ENCODE assay signal across 1 cellular context in the genomic region with DNA sequence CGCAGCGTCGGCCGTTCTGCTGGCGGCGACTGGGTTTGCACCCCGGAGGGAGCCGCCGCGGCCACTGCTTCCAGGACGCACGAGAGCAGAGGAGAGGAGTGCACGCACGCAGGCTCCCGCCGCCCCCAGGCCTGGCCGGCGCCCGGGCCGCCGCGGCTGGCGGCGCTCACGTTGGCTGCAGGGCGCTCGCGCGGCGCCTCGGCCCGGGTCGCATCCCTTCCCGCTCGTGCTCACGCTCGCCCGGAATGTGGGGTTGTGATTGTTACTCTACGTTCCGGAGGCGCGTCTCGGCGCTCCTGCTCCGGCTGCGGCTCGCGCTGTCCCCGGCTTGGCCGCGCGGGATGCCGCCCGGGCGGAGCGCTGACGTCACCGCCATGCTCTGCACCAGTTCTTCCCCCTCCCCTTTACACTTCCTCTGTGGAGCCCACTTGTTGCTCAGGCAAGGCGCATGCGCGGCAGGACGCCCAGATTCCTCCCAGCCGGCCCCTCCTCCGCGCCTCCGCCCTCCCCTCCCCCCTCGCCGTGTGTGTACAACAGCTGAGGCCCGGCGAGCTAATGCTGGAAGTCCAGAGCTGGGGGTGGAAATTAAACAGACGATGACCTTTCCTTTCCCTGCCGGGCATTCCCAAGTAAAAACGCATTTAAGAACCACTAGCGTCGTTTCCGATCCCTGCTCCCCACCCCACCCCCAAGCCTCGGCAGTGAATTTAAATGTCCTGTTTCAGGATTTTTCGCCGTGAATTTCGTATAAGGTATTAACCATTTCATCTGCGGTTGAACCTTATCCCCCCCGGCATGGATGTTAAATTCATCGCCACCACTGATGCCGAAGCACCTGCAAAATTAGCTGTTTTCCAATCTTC.
TF ChIP-seq lines count a peak whose summit lies in the region.

TSS of gene IRF2BPL (minus strand) at position 325 of the 863 bp plus-strand sequence. CDS start 916 bp downstream, outside the sequence.

TF ChIP-seq in HepG2, 621 proteins besides CTCF, POLR2A, EP300 and RAD21 (continued from another document and continues in another):
- TF ChIP-seq, protein P1, sequence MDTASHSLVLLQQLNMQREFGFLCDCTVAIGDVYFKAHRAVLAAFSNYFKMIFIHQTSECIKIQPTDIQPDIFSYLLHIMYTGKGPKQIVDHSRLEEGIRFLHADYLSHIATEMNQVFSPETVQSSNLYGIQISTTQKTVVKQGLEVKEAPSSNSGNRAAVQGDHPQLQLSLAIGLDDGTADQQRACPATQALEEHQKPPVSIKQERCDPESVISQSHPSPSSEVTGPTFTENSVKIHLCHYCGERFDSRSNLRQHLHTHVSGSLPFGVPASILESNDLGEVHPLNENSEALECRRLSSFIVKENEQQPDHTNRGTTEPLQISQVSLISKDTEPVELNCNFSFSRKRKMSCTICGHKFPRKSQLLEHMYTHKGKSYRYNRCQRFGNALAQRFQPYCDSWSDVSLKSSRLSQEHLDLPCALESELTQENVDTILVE (CRISPR knock-in tag; IDR thresholded peaks at IDR 0.05): peak; percentile 37; the same call in 1 of the 2 replicates
- TF ChIP-seq THAP9 (CRISPR knock-in tag; IDR thresholded peaks at IDR 0.05; ENCODE audit: borderline replicate concordance) (no peak; the same call in 1 of the 2 replicates), TCF7 (IDR thresholded peaks at IDR 0.05; ENCODE audit: low read depth) (no peak; the same call in 1 of the 2 replicates), ZNF138 (CRISPR knock-in tag; IDR thresholded peaks at IDR 0.05; ENCODE audit: low read depth) (peak; percentile 63; the same call in 1 of the 2 replicates), STAT6 (CRISPR knock-in tag; IDR thresholded peaks at IDR 0.05; ENCODE audit: borderline replicate concordance) (0 out of 2 replicates have a peak, but pooled peaks have one; percentile 31), ZNF431 (CRISPR knock-in tag; IDR thresholded peaks at IDR 0.05; ENCODE audit: borderline replicate concordance, low read depth) (no peak; the same call in 1 of the 2 replicates), HHEX (CRISPR knock-in tag; IDR thresholded peaks at IDR 0.05) (no peak), ZNF691 (CRISPR knock-in tag; IDR thresholded peaks at IDR 0.05; ENCODE audit: borderline replicate concordance, low read depth) (0 out of 2 replicates have a peak, but pooled peaks have one; percentile 16), ZFP36 (IDR thresholded peaks at IDR 0.05; ENCODE audit: borderline replicate concordance, low read depth, low read length, partially characterized antibody) (no peak), TBX3 (IDR thresholded peaks at IDR 0.05; ENCODE audit: borderline replicate concordance) (0 out of 2 replicates have a peak, but pooled peaks have one; percentile 48), SYNCRIP (IDR thresholded peaks at IDR 0.05; ENCODE audit: insufficient read depth, low read depth, low read length) (no peak), MAFG (CRISPR knock-in tag; IDR thresholded peaks at IDR 0.05) (no peak), NAIF1 (CRISPR knock-in tag; IDR thresholded peaks at IDR 0.05; ENCODE audit: borderline replicate concordance) (peak; percentile 55; the same call in 1 of the 2 replicates), MTA1 (CRISPR knock-in tag; IDR thresholded peaks at IDR 0.05; ENCODE audit: borderline replicate concordance) (peak; percentile 37; the same call in 1 of the 2 replicates), SPEN (CRISPR knock-in tag; IDR thresholded peaks at IDR 0.05; ENCODE audit: low read depth) (peak; percentile 33; the same call in 1 of the 2 replicates), ZNF530 (CRISPR knock-in tag; IDR thresholded peaks at IDR 0.05; ENCODE audit: low read depth) (no peak), MIXL1 (CRISPR knock-in tag; IDR thresholded peaks at IDR 0.05) (no peak), MBNL3 (CRISPR knock-in tag; conservative IDR thresholded peaks at IDR 0.05) (no peak), ATF2 (CRISPR knock-in tag; IDR thresholded peaks at IDR 0.05) (peak; percentile 98), GATA4 (IDR thresholded peaks at IDR 0.05; ENCODE audit: borderline replicate concordance, low read depth) (no peak), TOPORS (CRISPR knock-in tag; IDR thresholded peaks at IDR 0.05) (no peak), NPAS2 (CRISPR knock-in tag; IDR thresholded peaks at IDR 0.05; ENCODE audit: borderline replicate concordance) (no peak), NR1H2 (CRISPR knock-in tag; IDR thresholded peaks at IDR 0.05; ENCODE audit: borderline replicate concordance, low read depth) (no peak), GATAD1 (CRISPR knock-in tag; IDR thresholded peaks at IDR 0.05) (peak; percentile 56; the same call in 1 of the 2 replicates), IRF2 (CRISPR knock-in tag; IDR thresholded peaks at IDR 0.05) (peak; percentile 67), RFX3 (CRISPR knock-in tag; IDR thresholded peaks at IDR 0.05) (no peak), RAD51 (IDR thresholded peaks at IDR 0.05; ENCODE audit: borderline replicate concordance) (no peak), KLF15 (CRISPR knock-in tag; IDR thresholded peaks at IDR 0.05; ENCODE audit: borderline replicate concordance) (0 out of 2 replicates have a peak, but pooled peaks have one; percentile 29), ELF1 (CRISPR knock-in tag; IDR thresholded peaks at IDR 0.05) (no peak; the same call in 1 of the 2 replicates), ZNF337 (CRISPR knock-in tag; IDR thresholded peaks at IDR 0.05; ENCODE audit: borderline replicate concordance, low read depth) (no peak)
- TF ChIP-seq, protein P2, sequence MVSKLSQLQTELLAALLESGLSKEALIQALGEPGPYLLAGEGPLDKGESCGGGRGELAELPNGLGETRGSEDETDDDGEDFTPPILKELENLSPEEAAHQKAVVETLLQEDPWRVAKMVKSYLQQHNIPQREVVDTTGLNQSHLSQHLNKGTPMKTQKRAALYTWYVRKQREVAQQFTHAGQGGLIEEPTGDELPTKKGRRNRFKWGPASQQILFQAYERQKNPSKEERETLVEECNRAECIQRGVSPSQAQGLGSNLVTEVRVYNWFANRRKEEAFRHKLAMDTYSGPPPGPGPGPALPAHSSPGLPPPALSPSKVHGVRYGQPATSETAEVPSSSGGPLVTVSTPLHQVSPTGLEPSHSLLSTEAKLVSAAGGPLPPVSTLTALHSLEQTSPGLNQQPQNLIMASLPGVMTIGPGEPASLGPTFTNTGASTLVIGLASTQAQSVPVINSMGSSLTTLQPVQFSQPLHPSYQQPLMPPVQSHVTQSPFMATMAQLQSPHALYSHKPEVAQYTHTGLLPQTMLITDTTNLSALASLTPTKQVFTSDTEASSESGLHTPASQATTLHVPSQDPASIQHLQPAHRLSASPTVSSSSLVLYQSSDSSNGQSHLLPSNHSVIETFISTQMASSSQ (IDR thresholded peaks at IDR 0.05; ENCODE audit: low read depth): peak; percentile 29; the same call in 1 of the 2 replicates
- TF ChIP-seq, protein P2 (CRISPR knock-in tag; IDR thresholded peaks at IDR 0.05; ENCODE audit: borderline replicate concordance): peak; percentile 86
- TF ChIP-seq, protein P3, sequence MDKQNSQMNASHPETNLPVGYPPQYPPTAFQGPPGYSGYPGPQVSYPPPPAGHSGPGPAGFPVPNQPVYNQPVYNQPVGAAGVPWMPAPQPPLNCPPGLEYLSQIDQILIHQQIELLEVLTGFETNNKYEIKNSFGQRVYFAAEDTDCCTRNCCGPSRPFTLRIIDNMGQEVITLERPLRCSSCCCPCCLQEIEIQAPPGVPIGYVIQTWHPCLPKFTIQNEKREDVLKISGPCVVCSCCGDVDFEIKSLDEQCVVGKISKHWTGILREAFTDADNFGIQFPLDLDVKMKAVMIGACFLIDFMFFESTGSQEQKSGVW (CRISPR knock-in tag; IDR thresholded peaks at IDR 0.05; ENCODE audit: borderline replicate concordance): no peak
- TF ChIP-seq, protein P4, sequence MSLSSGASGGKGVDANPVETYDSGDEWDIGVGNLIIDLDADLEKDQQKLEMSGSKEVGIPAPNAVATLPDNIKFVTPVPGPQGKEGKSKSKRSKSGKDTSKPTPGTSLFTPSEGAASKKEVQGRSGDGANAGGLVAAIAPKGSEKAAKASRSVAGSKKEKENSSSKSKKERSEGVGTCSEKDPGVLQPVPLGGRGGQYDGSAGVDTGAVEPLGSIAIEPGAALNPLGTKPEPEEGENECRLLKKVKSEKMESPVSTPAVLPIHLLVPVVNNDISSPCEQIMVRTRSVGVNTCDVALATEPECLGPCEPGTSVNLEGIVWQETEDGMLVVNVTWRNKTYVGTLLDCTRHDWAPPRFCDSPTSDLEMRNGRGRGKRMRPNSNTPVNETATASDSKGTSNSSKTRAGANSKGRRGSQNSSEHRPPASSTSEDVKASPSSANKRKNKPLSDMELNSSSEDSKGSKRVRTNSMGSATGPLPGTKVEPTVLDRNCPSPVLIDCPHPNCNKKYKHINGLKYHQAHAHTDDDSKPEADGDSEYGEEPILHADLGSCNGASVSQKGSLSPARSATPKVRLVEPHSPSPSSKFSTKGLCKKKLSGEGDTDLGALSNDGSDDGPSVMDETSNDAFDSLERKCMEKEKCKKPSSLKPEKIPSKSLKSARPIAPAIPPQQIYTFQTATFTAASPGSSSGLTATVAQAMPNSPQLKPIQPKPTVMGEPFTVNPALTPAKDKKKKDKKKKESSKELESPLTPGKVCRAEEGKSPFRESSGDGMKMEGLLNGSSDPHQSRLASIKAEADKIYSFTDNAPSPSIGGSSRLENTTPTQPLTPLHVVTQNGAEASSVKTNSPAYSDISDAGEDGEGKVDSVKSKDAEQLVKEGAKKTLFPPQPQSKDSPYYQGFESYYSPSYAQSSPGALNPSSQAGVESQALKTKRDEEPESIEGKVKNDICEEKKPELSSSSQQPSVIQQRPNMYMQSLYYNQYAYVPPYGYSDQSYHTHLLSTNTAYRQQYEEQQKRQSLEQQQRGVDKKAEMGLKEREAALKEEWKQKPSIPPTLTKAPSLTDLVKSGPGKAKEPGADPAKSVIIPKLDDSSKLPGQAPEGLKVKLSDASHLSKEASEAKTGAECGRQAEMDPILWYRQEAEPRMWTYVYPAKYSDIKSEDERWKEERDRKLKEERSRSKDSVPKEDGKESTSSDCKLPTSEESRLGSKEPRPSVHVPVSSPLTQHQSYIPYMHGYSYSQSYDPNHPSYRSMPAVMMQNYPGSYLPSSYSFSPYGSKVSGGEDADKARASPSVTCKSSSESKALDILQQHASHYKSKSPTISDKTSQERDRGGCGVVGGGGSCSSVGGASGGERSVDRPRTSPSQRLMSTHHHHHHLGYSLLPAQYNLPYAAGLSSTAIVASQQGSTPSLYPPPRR (CRISPR knock-in tag; IDR thresholded peaks at IDR 0.05; ENCODE audit: borderline replicate concordance): peak; percentile 84; the same call in 1 of the 2 replicates
